In the genomic region with DNA sequence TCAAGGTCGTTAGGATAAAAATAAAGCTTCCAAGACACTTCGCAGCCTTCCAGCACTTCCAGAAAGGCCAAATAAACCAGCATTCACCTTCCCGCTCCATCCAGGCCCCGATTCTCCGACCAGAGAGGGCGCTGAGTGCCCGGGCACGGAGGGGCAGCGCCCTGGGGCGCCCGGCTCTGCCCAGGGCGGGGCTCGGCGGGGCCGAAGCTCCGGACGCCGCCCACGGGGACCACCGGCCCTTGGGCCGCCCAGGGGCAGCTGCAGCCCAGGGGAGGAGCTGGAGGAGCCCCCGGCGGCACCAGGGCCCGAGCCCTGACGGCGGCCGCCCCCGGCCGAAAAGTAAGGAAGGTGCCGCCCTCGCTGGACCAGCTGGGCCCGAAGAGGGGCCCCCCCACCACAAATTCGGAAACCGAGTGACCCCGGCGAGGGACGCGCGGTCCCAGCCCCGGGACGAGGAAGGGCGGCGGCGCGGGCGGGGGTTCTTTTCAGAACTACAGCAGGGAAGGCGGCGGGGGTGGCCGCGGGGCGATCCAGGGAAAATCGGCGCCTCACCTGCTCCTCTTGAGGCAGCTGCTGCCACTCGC, we compare ENCODE assay signal across 8 cellular contexts. TPM values are rescaled to one million over a fixed set of nuclear protein-coding genes. Genes with fewer than 3 reads are reported as not detected.
DNase-seq lines count a peak whose midpoint lies in the region; ATAC-seq, FAIRE-seq and TF ChIP-seq lines count a peak whose summit lies in the region.

No MANE protein-coding gene starts in this region.

- intact Hi-C loops in sigmoid colon (cut with DNase I) = loop anchor here (1.0 to 5.0 kb wide), 3 partner anchors 10 to 91 kb away; a partner anchor contains a TSS

- no peak for TF ChIP-seq POLR2A in sigmoid colon (IDR thresholded peaks at IDR 0.05)

- DNase-seq in DMS53 (lab: John Stamatoyannopoulos, UW) = peak; percentile 81
- DNase-seq in HTR-8/SVneo (ENCODE audit: insufficient read length, low spot score) = peak; percentile 36
- peak; percentile 3 for DNase-seq in T follicular helper cell (ENCODE audit: low read depth)
- DNase-seq in brain microvascular endothelial cell = no peak
- DNase-seq in sigmoid colon = peak; percentile 77
- DNase-seq in DMS114 treated with DMSO at 0.1 percent for 48 hours (lab: John Stamatoyannopoulos, UW; ENCODE audit: unreplicated experiment) = no peak

- H3K4me3 ChIP-seq in brain microvascular endothelial cell (ENCODE audit: low read depth, low read length) (peak overlapping the region; percentile 76), iPS-15b (ENCODE audit: low read depth, low read length) (peak overlapping the region; percentile 43), sigmoid colon (peak overlapping the region; percentile 66 to 81 (median 74))

- in situ Hi-C loops in brain microvascular endothelial cell (cut with HindIII; ENCODE audit: low pct_ligation_motif_present, low sequenced_read_pairs) = no loop called here

- peak; percentile 40 for ATAC-seq in GM19463 (IDR thresholded peaks at IDR 0.05; ENCODE audit: unreplicated experiment)

- H3K9ac ChIP-seq in iPS-15b (ENCODE audit: low read depth, low read length) = peak overlapping the region; percentile 63

- no peak for FAIRE-seq in HTR-8/SVneo (lab: Jason Lieb, UNC)

- TF ChIP-seq EP300 in sigmoid colon (IDR thresholded peaks at IDR 0.05) = no peak

- TF ChIP-seq CTCF in brain microvascular endothelial cell (IDR thresholded peaks at IDR 0.05; ENCODE audit: low read depth, low read length, missing control alignments) (peak; percentile 56), sigmoid colon (IDR thresholded peaks at IDR 0.05) (no peak)

- H3K4me1 ChIP-seq in iPS-15b (ENCODE audit: control insufficient read depth, insufficient read depth, low read length) (peaks cover 4% of the 10 kb centered on the region), sigmoid colon (peaks cover 0 to 49% (median 45%) of the 10 kb centered on the region in 4 donors)

- H3K27ac ChIP-seq in brain microvascular endothelial cell (peak overlapping the region; percentile 76), sigmoid colon (peak overlapping the region; percentile 96 to 98 (median 98))

- H3K27me3 ChIP-seq in brain microvascular endothelial cell (replicated peaks) (no peaks in the 10 kb centered on the region), iPS-15b (ENCODE audit: control insufficient read depth, insufficient read depth, low read length) (no peaks in the 10 kb centered on the region), sigmoid colon (no peaks in the 10 kb centered on the region)

- 1% methylated on average over 54 of the region's 54 CpGs for WGBS in sigmoid colon, 2 donors

- H3K36me3 ChIP-seq in brain microvascular endothelial cell (replicated peaks) (no peaks in the 10 kb centered on the region), iPS-15b (ENCODE audit: control insufficient read depth, insufficient read depth, low read length) (no peaks in the 10 kb centered on the region), sigmoid colon (no peaks in the 10 kb centered on the region)

- H3K9me3 ChIP-seq in iPS-15b (ENCODE audit: control insufficient read depth, insufficient read depth, low read length) = no peaks in the 10 kb centered on the region
- no peaks in the 10 kb centered on the region for H3K9me3 ChIP-seq in sigmoid colon

RNA-seq across cellular contexts. Expression of a gene that starts 0.3 kb away (rescaled TPM):
- 100 to 1,000 TPM in 3 of 4 donors, 10 to 100 TPM in 1; 97.8 to 115 (median 102) TPM for total RNA-seq in sigmoid colon
- polyA plus RNA-seq in sigmoid colon = 10 to 100 TPM in 1 of 3 donors, 1 to 10 TPM in 2; 8.4 to 16.3 (median 8.8) TPM

RNA-seq across cellular contexts. Expression of a gene that starts 10.5 kb away (rescaled TPM):
- total RNA-seq in sigmoid colon = 100 to 1,000 TPM in 1 of 4 donors, 10 to 100 TPM in 3; 61.1 to 105 (median 93.9) TPM
- 10 to 100 TPM; 24.6 to 91.3 (median 25.2) TPM for polyA plus RNA-seq in sigmoid colon

RNA-seq across cellular contexts. Expression of a gene that starts 56.6 kb away (rescaled TPM):
- total RNA-seq in sigmoid colon = 10 to 100 TPM; 34.9 to 59.9 (median 47.9) TPM
- polyA plus RNA-seq in sigmoid colon = 10 to 100 TPM; 14.6 to 34.7 (median 21.0) TPM

Comparison
In these comparisons a context has a peak if more than half of its experiments do, and no peak if none do; other contexts are left out.
1. DNase-seq: peak in DMS53 (single experiment), HTR-8/SVneo (single experiment), T follicular helper cell (single experiment) and sigmoid colon (single experiment); none in brain microvascular endothelial cell (single experiment) and DMS114 treated with DMSO at 0.1 percent for 48 hours (single experiment).
2. Peak in every context shown above with its lines, with median percentiles within 50 percentile points of each other: H3K4me3 ChIP-seq.